1 cellular context compared by ENCODE assay signal in genomic region chr1:58763214-58763613, GRCh38.
TF ChIP-seq lines count a peak whose summit lies in the region.

No MANE protein-coding gene starts in this region.

TF ChIP-seq in HepG2, 621 proteins besides CTCF, POLR2A, EP300 and RAD21 (continued from another document and continues in another):
- TF ChIP-seq CEBPZ (IDR thresholded peaks at IDR 0.05; ENCODE audit: low read length), result no peak
- TF ChIP-seq CENPT (CRISPR knock-in tag; IDR thresholded peaks at IDR 0.05; ENCODE audit: low read depth), result no peak
- no peak for TF ChIP-seq FUBP1 (CRISPR knock-in tag; IDR thresholded peaks at IDR 0.05; ENCODE audit: borderline replicate concordance)
- no peak for TF ChIP-seq ARNTL (CRISPR knock-in tag; IDR thresholded peaks at IDR 0.05)
- no peak for TF ChIP-seq SMC3 (IDR thresholded peaks at IDR 0.05; ENCODE audit: low read length)
- TF ChIP-seq AKNA (CRISPR knock-in tag; IDR thresholded peaks at IDR 0.05; ENCODE audit: borderline replicate concordance), result no peak
- peak; percentile 73 for TF ChIP-seq ZNF629 (CRISPR knock-in tag; conservative IDR thresholded peaks at IDR 0.05)
- TF ChIP-seq SRSF4 (IDR thresholded peaks at IDR 0.05; ENCODE audit: low read depth, low read length, poor library complexity, severe bottlenecking), result no peak
- TF ChIP-seq FOXK1 (CRISPR knock-in tag; IDR thresholded peaks at IDR 0.05; ENCODE audit: borderline replicate concordance, low read depth), result no peak
- no peak for TF ChIP-seq ZNF839 (CRISPR knock-in tag; IDR thresholded peaks at IDR 0.05; ENCODE audit: borderline replicate concordance)
- TF ChIP-seq ZSCAN25 (CRISPR knock-in tag; IDR thresholded peaks at IDR 0.05), result no peak
- no peak for TF ChIP-seq BRCA1 (CRISPR knock-in tag; IDR thresholded peaks at IDR 0.05)
- TF ChIP-seq PRDM15 (CRISPR knock-in tag; IDR thresholded peaks at IDR 0.05), result no peak
- TF ChIP-seq SATB2 (CRISPR knock-in tag; IDR thresholded peaks at IDR 0.05), result no peak
- 0 out of 2 replicates have a peak, but pooled peaks have one; percentile 51 for TF ChIP-seq HDAC1 (CRISPR knock-in tag; IDR thresholded peaks at IDR 0.05)
- TF ChIP-seq SMAD1 (CRISPR knock-in tag; IDR thresholded peaks at IDR 0.05; ENCODE audit: borderline replicate concordance, low read depth), result no peak
- no peak for TF ChIP-seq CHD2 (IDR thresholded peaks at IDR 0.05; ENCODE audit: low read depth, low read length)
- no peak for TF ChIP-seq ZBTB33 (CRISPR knock-in tag; IDR thresholded peaks at IDR 0.05)
- TF ChIP-seq TCF7 (IDR thresholded peaks at IDR 0.05; ENCODE audit: low read depth), result peak; percentile 25; the same call in 1 of the 2 replicates
- TF ChIP-seq ZNF232 (CRISPR knock-in tag; IDR thresholded peaks at IDR 0.05; ENCODE audit: borderline replicate concordance), result no peak
- TF ChIP-seq ZNF576 (CRISPR knock-in tag; IDR thresholded peaks at IDR 0.05), result no peak
- no peak for TF ChIP-seq ZNF777 (CRISPR knock-in tag; IDR thresholded peaks at IDR 0.05)
- TF ChIP-seq ZKSCAN1 (IDR thresholded peaks at IDR 0.05; ENCODE audit: low read length), result no peak
- no peak for TF ChIP-seq AGO1 (IDR thresholded peaks at IDR 0.05; ENCODE audit: low read depth, low read length, poor library complexity, severe bottlenecking)
- no peak for TF ChIP-seq ZNF343 (CRISPR knock-in tag; IDR thresholded peaks at IDR 0.05)
- no peak for TF ChIP-seq MIER3 (CRISPR knock-in tag; IDR thresholded peaks at IDR 0.05; ENCODE audit: borderline replicate concordance)
- no peak for TF ChIP-seq E2F5 (CRISPR knock-in tag; conservative IDR thresholded peaks at IDR 0.05)
- TF ChIP-seq ZNF3 (CRISPR knock-in tag; IDR thresholded peaks at IDR 0.05), result no peak
- no peak for TF ChIP-seq ZNF616 (CRISPR knock-in tag; IDR thresholded peaks at IDR 0.05; ENCODE audit: low read depth)
- no peak for TF ChIP-seq LBX2 (CRISPR knock-in tag; IDR thresholded peaks at IDR 0.05; ENCODE audit: borderline replicate concordance)
- TF ChIP-seq MTERF4 (CRISPR knock-in tag; IDR thresholded peaks at IDR 0.05), result no peak
- TF ChIP-seq ZNF770 (CRISPR knock-in tag; IDR thresholded peaks at IDR 0.05), result no peak
- TF ChIP-seq TRAFD1 (CRISPR knock-in tag; IDR thresholded peaks at IDR 0.05; ENCODE audit: borderline replicate concordance), result no peak
- no peak for TF ChIP-seq SALL2 (CRISPR knock-in tag; IDR thresholded peaks at IDR 0.05)
